Comparison of ENCODE assay signal across 15 cellular contexts in the genomic region with DNA sequence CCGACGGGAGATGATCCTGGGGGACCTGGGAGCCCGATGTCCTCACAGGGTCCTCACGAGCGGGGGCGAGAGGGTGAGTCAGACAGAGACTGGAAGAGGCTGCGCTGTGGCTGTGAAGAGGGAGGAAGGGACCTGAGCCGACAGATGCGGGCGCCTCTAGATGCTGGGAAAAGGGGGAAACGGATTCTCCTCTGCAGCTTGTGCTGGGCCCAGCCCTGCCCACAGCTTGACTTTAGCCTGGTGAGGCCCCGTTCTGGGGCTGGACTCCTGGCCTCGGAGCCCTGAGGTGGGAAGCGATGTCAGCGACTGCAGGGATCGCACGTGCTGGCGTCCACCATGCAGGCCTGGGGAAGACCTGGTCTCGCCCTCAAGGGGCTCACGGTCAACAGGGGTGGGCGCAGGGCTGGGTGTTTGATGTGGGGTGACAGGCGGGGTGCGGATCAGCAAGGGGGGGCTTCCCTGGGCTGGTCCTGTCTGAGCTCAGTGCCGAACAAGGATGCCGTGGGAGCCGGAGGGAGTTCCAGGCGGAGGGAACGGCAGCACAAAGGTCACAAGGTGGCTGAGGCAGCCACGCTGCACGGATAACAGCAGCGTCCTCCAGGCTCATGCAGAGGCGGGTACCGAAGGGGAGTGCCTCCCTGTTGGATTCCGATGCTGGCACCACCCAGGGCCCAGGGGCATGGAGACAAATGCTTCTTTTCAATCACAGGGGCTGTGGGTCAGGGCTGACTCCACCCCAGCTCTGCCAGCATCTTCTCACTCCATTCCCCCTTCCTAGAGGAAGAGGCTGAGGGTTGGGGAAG. TPM values are rescaled to one million over a fixed set of nuclear protein-coding genes. Genes with fewer than 3 reads are reported as not detected.
DNase-seq lines count a peak whose midpoint lies in the region; ATAC-seq, FAIRE-seq and TF ChIP-seq lines count a peak whose summit lies in the region.
"Had no signal": no experiment of that assay in that cellular context is flagged by ENCODE, and none has a peak within 500 bp of the region (broad histone marks: within the 10 kb centered on the region; RNA-seq: fewer than 3 reads in every experiment).

No MANE protein-coding gene starts in this region.

- no peak overlapping the region for H3K4me3 ChIP-seq in dorsolateral prefrontal cortex
- H3K4me3 ChIP-seq in mucosa of descending colon, result no peak overlapping the region
- H3K4me3 ChIP-seq: HAP-1, spleen had no signal

- no peaks in the 10 kb centered on the region for H3K27me3 ChIP-seq in dorsolateral prefrontal cortex

- no peaks in the 10 kb centered on the region for H3K9me3 ChIP-seq in mucosa of descending colon
- H3K9me3 ChIP-seq: HAP-1, spleen had no signal

- H3K4me1 ChIP-seq in mucosa of descending colon (ENCODE audit: low read depth), result peaks cover 15% of the 10 kb centered on the region
- H3K4me1 ChIP-seq: HAP-1 had no signal

- peak; percentile 4 for ATAC-seq in mucosa of descending colon
- ATAC-seq in GM21447 (IDR thresholded peaks at IDR 0.05; ENCODE audit: unreplicated experiment), result no peak
- ATAC-seq: PC-3 had no signal

- no peaks in the 10 kb centered on the region for H3K36me3 ChIP-seq in mucosa of descending colon (ENCODE audit: low read depth)

- TF ChIP-seq CTCF in dorsolateral prefrontal cortex (IDR thresholded peaks at IDR 0.05 in 54 of 56, conservative IDR thresholded peaks at IDR 0.05 in 2 of 56; ENCODE audit: low read depth in 1 of 56, partially characterized antibody in 56 of 56) (no peak), mucosa of descending colon (IDR thresholded peaks at IDR 0.05) (no peak)

- peak; percentile 15 for DNase-seq in NCI-H524 treated with DMSO at 0.1 percent for 48 hours (lab: John Stamatoyannopoulos, UW)
- DNase-seq in dorsolateral prefrontal cortex, result peak in 5 of 10 donors; percentile 52 to 80 (median 68)
- DNase-seq in mucosa of descending colon, result no peak
- no peak for DNase-seq in activated CD4-positive, alpha-beta T cell treated with anti-CD3 and anti-CD28 coated beads, Interleukin-2, amount 50 U/mL, for 48 hours
- no peak for DNase-seq in RCC 7860 (ENCODE audit: low spot score)
- DNase-seq in SKM-1 (lab: John Stamatoyannopoulos, UW; ENCODE audit: unreplicated experiment), result no peak
- DNase-seq: NCI-H2081 treated with DMSO at 0.1 percent for 48 hours, PC-3, spleen had no signal

- H3K27ac ChIP-seq in dorsolateral prefrontal cortex (peak overlapping the region in 52 of 59 donors; percentile 13 to 92 (median 80)), temporal lobe (ENCODE audit: low read depth, low read length) (peak overlapping the region; percentile 9)

- intact Hi-C loops in dorsolateral prefrontal cortex (cut with DNase I), result loop anchor here (2.0 to 10.0 kb wide), 2 partner anchors 30 to 156 kb away; no protein-coding TSS in a partner anchor
- intact Hi-C loops in mucosa of descending colon (cut with DNase I, micrococcal nuclease), result loop anchor here in 1 of 2 donors (5.0 kb wide), 1 partner anchor 34 kb away; the partner anchor contains the start of gene PIP5K1C

- FAIRE-seq in RCC 7860 (lab: Jason Lieb, UNC), result no peak
- FAIRE-seq: frontal cortex had no signal

RNA-seq across cellular contexts. Expression of gene PIP5K1C, which starts 31.7 kb away (rescaled TPM):
- 100 to 1,000 TPM in 105 of 120 experiments, 10 to 100 TPM in 15; 52.4 to 207 (median 126) TPM for total RNA-seq in dorsolateral prefrontal cortex
- 10 to 100 TPM; 23.1 to 95.2 (median 23.2) TPM for total RNA-seq in mucosa of descending colon
- 22.4 TPM for total RNA-seq in temporal lobe

RNA-seq across cellular contexts. Expression of gene TJP3, which starts 39.7 kb away (rescaled TPM):
- 1 to 10 TPM in 12 of 120 experiments, under 1 TPM in 19, not detected in 89; 0.14 to 4.5 (median 0.81) TPM for total RNA-seq in dorsolateral prefrontal cortex
- total RNA-seq in mucosa of descending colon, result 100 to 1,000 TPM; 167 to 357 (median 285) TPM
- total RNA-seq in temporal lobe, result under 0.01 TPM
- total RNA-seq: frontal cortex, LHCN-M2, lung microvascular endothelial cell had no signal

RNA-seq across cellular contexts. Expression of gene CACTIN, which starts 41.9 kb away (rescaled TPM):
- total RNA-seq in dorsolateral prefrontal cortex, result 10 to 100 TPM; 18.8 to 43.6 (median 24.6) TPM
- 10 to 100 TPM; 22.4 to 26.8 (median 22.6) TPM for total RNA-seq in mucosa of descending colon
- total RNA-seq in temporal lobe, result 16.2 TPM

Comparison
In these comparisons a context has a peak if more than half of its experiments do, and no peak if none do; other contexts are left out.
1. RNA of gene TJP3, which starts 39.7 kb away (total RNA-seq): 167 to 357 TPM in mucosa of descending colon; 0.14 to 4.5 TPM in dorsolateral prefrontal cortex and under 0.01 TPM in temporal lobe (single experiment); every median in the first group is over 10 times any median in the second.